Comparison of ENCODE assay signal across 15 cellular contexts in the genomic region with DNA sequence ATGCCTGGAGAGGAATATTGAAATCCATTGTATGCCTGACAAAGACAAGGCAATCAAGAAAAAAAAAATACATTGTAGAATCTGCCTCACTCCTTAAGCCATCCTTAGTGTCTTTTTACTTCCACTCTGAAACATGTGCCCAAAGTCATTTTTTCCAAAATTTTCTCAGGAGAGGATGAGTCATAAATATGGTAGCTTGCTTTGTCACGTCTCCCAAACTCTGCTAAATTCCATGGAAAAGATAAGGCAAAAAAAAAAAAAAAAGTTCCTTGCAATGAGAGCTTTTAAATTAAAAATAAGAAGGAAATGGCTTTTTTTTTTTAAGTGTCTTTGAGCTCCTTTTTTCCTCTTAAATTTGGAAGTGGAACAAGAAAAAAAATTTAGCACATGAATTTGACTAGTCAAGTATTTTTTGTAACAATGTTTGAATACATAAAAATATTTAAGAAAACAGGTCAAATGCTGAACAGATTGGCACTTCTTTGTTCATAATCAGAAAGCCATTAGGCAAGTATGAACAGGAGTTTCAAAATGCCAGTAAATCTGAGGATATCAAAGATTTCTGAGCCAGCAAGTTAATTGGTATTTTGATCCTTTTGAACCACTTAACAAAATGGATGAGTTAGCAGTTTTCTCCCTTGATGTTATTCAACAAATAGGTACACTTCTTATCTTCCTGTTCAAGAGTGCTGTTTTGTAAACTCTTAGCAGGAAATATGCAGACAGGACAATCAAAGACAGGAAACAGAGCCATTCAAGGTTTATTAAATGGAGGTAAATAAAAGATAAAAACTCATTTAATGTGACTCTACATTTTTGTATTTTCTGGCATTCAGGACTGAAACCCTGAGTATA.
DNase-seq lines count a peak whose midpoint lies in the region; ATAC-seq lines count a peak whose summit lies in the region.
"Had no signal": no experiment of that assay in that cellular context is flagged by ENCODE, and none has a peak within 500 bp of the region (broad histone marks: within the 10 kb centered on the region; RNA-seq: fewer than 3 reads in every experiment).

No MANE protein-coding gene starts in this region.

- no peaks in the 10 kb centered on the region for H3K79me2 ChIP-seq in GM23248 (ENCODE audit: insufficient read depth)

- 0 to 3% methylated on average over 1 of the region's 1 CpG for WGBS in GM23248 (ENCODE audit: low coverage in 1 of 2, low lambda C conversion rate in 2 of 2, missing lambda C conversion rate in 2 of 2), 2 experiments

- H2AFZ ChIP-seq in GM23248 = no peak overlapping the region

- ATAC-seq in left colon = peak; percentile 68
- ATAC-seq in HG03354 (IDR thresholded peaks at IDR 0.05; ENCODE audit: poor library complexity, severe bottlenecking, unreplicated experiment) = no peak
- ATAC-seq: natural killer cell, Panc1 had no signal

- no peaks in the 10 kb centered on the region for H3K9me3 ChIP-seq in GM23248 (ENCODE audit: low read depth)
- H3K9me3 ChIP-seq: BE2C had no signal

- no peaks in the 10 kb centered on the region for H4K20me1 ChIP-seq in GM23248 (ENCODE audit: insufficient read depth)

- intact Hi-C loops in left colon (cut with DNase I, micrococcal nuclease) = no loop called here

- DNase-seq in DMS 273 (lab: John Stamatoyannopoulos, UW; ENCODE audit: unreplicated experiment) (peak; percentile 48), GM23248 (peak; percentile 14), NCI-H524 treated with DMSO at 0.1 percent for 48 hours (lab: John Stamatoyannopoulos, UW) (peak; percentile 19), left colon (no peak), NCI-H2081 treated with DMSO at 0.1 percent for 48 hours (lab: John Stamatoyannopoulos, UW) (no peak), medulla oblongata (ENCODE audit: extremely low spot score) (no peak)
- no peak for DNase-seq in stimulated activated CD4-positive, alpha-beta T cell treated with anti-CD3 and anti-CD28 coated beads, Interleukin-4, amount 100 ng/mL, for 4 hours
- DNase-seq: activated CD4-positive, alpha-beta memory T cell treated with anti-CD3 and anti-CD28 coated beads, Interleukin-2, amount 10 ng/mL, durations not matched to agents 7 days and 5 days; BE2C; central memory CD4-positive, alpha-beta T cell; effector memory CD4-positive, alpha-beta T cell; H7; natural killer cell had no signal

- H3K9me2 ChIP-seq in GM23248 (ENCODE audit: insufficient read depth) = no peaks in the 10 kb centered on the region

- no peak overlapping the region for H3K27ac ChIP-seq in GM23248

- H3K9ac ChIP-seq in GM23248 = no peak overlapping the region

- no peaks in the 10 kb centered on the region for H3K36me3 ChIP-seq in GM23248 (ENCODE audit: low read depth)
- H3K36me3 ChIP-seq: BE2C had no signal

- no peaks in the 10 kb centered on the region for H3F3A ChIP-seq in GM23248 (ENCODE audit: insufficient read depth)

- no peak overlapping the region for H3K4me3 ChIP-seq in GM23248

- no peaks in the 10 kb centered on the region for H3K27me3 ChIP-seq in GM23248 (replicated peaks; ENCODE audit: insufficient read depth)
- H3K27me3 ChIP-seq: BE2C had no signal

- H3K4me1 ChIP-seq in GM23248 (ENCODE audit: insufficient read depth) = no peaks in the 10 kb centered on the region
- H3K4me1 ChIP-seq: BE2C had no signal

- in situ Hi-C loops in GM23248 (cut with MboI) = no loop called here

- H3K4me2 ChIP-seq in GM23248 (ENCODE audit: unreplicated experiment) = no peak overlapping the region

Comparison
In these comparisons a context has a peak if more than half of its experiments do, and no peak if none do; other contexts are left out.
1. DNase-seq: peak in DMS 273 (single experiment), GM23248 (single experiment) and NCI-H524 treated with DMSO at 0.1 percent for 48 hours (single experiment); none in left colon (0 of 2), NCI-H2081 treated with DMSO at 0.1 percent for 48 hours (single experiment), stimulated activated CD4-positive, alpha-beta T cell treated with anti-CD3 and anti-CD28 coated beads, Interleukin-4, amount 100 ng/mL, for 4 hours (0 of 2) and medulla oblongata (single experiment).